In the genomic region with DNA sequence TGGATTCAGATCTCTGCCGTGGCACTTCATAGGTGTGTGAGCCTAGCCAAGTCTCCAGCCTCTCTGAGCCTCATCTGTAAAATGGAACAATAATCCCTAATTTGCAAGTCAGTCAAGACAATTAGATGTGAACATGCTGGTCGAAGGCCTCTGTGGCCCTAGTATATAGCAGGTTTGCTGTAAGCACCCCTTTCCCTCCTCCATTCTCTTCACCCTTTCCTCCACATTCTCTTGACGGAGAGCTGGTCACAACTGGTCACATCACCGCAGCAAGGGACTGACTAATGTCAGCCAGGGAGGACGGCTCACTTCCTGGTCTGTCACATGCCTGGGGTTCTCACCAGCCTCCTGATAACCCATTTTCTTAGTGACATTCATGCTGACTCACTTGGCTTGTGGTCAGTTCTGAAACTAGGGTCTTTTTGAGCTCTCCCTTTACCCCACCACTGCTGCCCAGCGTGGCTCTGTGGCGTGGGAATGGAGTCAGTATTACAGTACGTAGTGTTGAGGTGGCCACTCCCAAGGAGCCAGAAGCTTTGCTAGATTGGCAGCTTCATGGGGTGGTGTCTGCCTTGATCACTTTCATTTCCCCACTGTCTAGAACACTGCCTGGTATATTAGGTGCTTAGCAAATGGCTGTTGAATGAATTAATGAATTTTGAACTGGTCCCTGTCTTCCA, we compare ENCODE assay signal across 1 cellular context.
TF ChIP-seq lines count a peak whose summit lies in the region.

No MANE protein-coding gene starts in this region.

TF ChIP-seq in K562, 482 proteins besides CTCF, POLR2A, EP300 and RAD21 (continued from another document and continues in another):
- TF ChIP-seq HBP1 (CRISPR knock-in tag; IDR thresholded peaks at IDR 0.05) = 0 out of 2 replicates have a peak, but pooled peaks have one; percentile 4
- TF ChIP-seq ZNF347 (CRISPR knock-in tag; IDR thresholded peaks at IDR 0.05; ENCODE audit: low read depth) = no peak
- no peak for TF ChIP-seq CBX1 (IDR thresholded peaks at IDR 0.05; ENCODE audit: low read depth)
- TF ChIP-seq MNT (conservative IDR thresholded peaks at IDR 0.05) = peak in 1 of 2 experiments; percentile 58; a peak in 2 of 4 replicates
- TF ChIP-seq BRD4 (IDR thresholded peaks at IDR 0.05) = 0 out of 2 replicates have a peak, but pooled peaks have one; percentile 50
- no peak for TF ChIP-seq ZNF551 (CRISPR knock-in tag; IDR thresholded peaks at IDR 0.05)
- TF ChIP-seq, protein P1, sequence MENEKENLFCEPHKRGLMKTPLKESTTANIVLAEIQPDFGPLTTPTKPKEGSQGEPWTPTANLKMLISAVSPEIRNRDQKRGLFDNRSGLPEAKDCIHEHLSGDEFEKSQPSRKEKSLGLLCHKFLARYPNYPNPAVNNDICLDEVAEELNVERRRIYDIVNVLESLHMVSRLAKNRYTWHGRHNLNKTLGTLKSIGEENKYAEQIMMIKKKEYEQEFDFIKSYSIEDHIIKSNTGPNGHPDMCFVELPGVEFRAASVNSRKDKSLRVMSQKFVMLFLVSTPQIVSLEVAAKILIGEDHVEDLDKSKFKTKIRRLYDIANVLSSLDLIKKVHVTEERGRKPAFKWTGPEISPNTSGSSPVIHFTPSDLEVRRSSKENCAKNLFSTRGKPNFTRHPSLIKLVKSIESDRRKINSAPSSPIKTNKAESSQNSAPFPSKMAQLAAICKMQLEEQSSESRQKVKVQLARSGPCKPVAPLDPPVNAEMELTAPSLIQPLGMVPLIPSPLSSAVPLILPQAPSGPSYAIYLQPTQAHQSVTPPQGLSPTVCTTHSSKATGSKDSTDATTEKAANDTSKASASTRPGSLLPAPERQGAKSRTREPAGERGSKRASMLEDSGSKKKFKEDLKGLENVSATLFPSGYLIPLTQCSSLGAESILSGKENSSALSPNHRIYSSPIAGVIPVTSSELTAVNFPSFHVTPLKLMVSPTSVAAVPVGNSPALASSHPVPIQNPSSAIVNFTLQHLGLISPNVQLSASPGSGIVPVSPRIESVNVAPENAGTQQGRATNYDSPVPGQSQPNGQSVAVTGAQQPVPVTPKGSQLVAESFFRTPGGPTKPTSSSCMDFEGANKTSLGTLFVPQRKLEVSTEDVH (IDR thresholded peaks at IDR 0.05; ENCODE audit: low read depth, partially characterized antibody) = no peak
- 0 out of 4 replicates have a peak, but pooled peaks of 1 of the 2 experiments have one; percentile 13 for TF ChIP-seq NRF1 (conservative IDR thresholded peaks at IDR 0.05 in 1 of 2, IDR thresholded peaks at IDR 0.05 in 1 of 2)
- TF ChIP-seq ESRRB (CRISPR knock-in tag; IDR thresholded peaks at IDR 0.05; ENCODE audit: borderline replicate concordance) = no peak
- TF ChIP-seq, protein P2, sequence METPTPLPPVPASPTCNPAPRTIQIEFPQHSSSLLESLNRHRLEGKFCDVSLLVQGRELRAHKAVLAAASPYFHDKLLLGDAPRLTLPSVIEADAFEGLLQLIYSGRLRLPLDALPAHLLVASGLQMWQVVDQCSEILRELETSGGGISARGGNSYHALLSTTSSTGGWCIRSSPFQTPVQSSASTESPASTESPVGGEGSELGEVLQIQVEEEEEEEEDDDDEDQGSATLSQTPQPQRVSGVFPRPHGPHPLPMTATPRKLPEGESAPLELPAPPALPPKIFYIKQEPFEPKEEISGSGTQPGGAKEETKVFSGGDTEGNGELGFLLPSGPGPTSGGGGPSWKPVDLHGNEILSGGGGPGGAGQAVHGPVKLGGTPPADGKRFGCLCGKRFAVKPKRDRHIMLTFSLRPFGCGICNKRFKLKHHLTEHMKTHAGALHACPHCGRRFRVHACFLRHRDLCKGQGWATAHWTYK (CRISPR knock-in tag; IDR thresholded peaks at IDR 0.05) = peak; percentile 75; the same call in 1 of the 2 replicates
- TF ChIP-seq CREM (IDR thresholded peaks at IDR 0.05; ENCODE audit: low read depth) = peak; percentile 47
- no peak for TF ChIP-seq RFX5 (IDR thresholded peaks at IDR 0.05; ENCODE audit: low read depth, low read length)
- no peak; the same call in 1 of the 2 replicates for TF ChIP-seq MEF2D (tag; conservative IDR thresholded peaks at IDR 0.05; ENCODE audit: low read depth)
- TF ChIP-seq, protein P3, sequence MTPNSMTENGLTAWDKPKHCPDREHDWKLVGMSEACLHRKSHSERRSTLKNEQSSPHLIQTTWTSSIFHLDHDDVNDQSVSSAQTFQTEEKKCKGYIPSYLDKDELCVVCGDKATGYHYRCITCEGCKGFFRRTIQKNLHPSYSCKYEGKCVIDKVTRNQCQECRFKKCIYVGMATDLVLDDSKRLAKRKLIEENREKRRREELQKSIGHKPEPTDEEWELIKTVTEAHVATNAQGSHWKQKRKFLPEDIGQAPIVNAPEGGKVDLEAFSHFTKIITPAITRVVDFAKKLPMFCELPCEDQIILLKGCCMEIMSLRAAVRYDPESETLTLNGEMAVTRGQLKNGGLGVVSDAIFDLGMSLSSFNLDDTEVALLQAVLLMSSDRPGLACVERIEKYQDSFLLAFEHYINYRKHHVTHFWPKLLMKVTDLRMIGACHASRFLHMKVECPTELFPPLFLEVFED (CRISPR knock-in tag; conservative IDR thresholded peaks at IDR 0.05) = no peak
- no peak for TF ChIP-seq ZNF780A (CRISPR knock-in tag; IDR thresholded peaks at IDR 0.05)
- TF ChIP-seq, protein P4, sequence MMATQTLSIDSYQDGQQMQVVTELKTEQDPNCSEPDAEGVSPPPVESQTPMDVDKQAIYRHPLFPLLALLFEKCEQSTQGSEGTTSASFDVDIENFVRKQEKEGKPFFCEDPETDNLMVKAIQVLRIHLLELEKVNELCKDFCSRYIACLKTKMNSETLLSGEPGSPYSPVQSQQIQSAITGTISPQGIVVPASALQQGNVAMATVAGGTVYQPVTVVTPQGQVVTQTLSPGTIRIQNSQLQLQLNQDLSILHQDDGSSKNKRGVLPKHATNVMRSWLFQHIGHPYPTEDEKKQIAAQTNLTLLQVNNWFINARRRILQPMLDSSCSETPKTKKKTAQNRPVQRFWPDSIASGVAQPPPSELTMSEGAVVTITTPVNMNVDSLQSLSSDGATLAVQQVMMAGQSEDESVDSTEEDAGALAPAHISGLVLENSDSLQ (IDR thresholded peaks at IDR 0.05) = peak; percentile 66
- no peak for TF ChIP-seq PTBP1 (IDR thresholded peaks at IDR 0.05; ENCODE audit: low read depth, low read length)
- no peak for TF ChIP-seq TCF7 (IDR thresholded peaks at IDR 0.05; ENCODE audit: borderline replicate concordance)
- no peak for TF ChIP-seq SMAD1 (IDR thresholded peaks at IDR 0.05; ENCODE audit: low read depth, low read length, partially characterized antibody)
- TF ChIP-seq, protein P5, sequence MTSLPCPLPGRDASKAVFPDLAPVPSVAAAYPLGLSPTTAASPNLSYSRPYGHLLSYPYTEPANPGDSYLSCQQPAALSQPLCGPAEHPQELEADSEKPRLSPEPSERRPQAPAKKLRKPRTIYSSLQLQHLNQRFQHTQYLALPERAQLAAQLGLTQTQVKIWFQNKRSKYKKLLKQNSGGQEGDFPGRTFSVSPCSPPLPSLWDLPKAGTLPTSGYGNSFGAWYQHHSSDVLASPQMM (CRISPR knock-in tag; IDR thresholded peaks at IDR 0.05) = no peak
- TF ChIP-seq ILF3 (IDR thresholded peaks at IDR 0.05; ENCODE audit: borderline replicate concordance) = no peak
- TF ChIP-seq HMG20B (CRISPR knock-in tag; IDR thresholded peaks at IDR 0.05) = no peak
- peak; percentile 74 to 86; a peak in 3 of 4 replicates for TF ChIP-seq KDM1A (IDR thresholded peaks at IDR 0.05)
- TF ChIP-seq RFX1 (IDR thresholded peaks at IDR 0.05) = no peak
- peak; percentile 73 for TF ChIP-seq TAF7 (tag; IDR thresholded peaks at IDR 0.05)
- TF ChIP-seq ZBTB40 (IDR thresholded peaks at IDR 0.05) = no peak
- TF ChIP-seq ZBTB40 (CRISPR knock-in tag; IDR thresholded peaks at IDR 0.05) = no peak
- TF ChIP-seq MCM3 (IDR thresholded peaks at IDR 0.05) = no peak
- TF ChIP-seq, protein P6, sequence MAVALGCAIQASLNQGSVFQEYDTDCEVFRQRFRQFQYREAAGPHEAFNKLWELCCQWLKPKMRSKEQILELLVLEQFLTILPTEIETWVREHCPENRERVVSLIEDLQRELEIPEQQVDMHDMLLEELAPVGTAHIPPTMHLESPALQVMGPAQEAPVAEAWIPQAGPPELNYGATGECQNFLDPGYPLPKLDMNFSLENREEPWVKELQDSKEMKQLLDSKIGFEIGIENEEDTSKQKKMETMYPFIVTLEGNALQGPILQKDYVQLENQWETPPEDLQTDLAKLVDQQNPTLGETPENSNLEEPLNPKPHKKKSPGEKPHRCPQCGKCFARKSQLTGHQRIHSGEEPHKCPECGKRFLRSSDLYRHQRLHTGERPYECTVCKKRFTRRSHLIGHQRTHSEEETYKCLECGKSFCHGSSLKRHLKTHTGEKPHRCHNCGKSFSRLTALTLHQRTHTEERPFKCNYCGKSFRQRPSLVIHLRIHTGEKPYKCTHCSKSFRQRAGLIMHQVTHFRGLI (CRISPR knock-in tag; IDR thresholded peaks at IDR 0.05) = 0 out of 2 replicates have a peak, but pooled peaks have one; percentile 29
- no peak for TF ChIP-seq ZNF717 (CRISPR knock-in tag; IDR thresholded peaks at IDR 0.05)
- no peak for TF ChIP-seq ETS2 (tag; IDR thresholded peaks at IDR 0.05; ENCODE audit: borderline replicate concordance, poor library complexity, severe bottlenecking)
- no peak for TF ChIP-seq MTA2 (IDR thresholded peaks at IDR 0.05; ENCODE audit: low read depth)
- 0 out of 2 replicates have a peak, but pooled peaks have one; percentile 30 for TF ChIP-seq CTBP1 (IDR thresholded peaks at IDR 0.05; ENCODE audit: borderline replicate concordance)
- no peak for TF ChIP-seq ZNF354B (CRISPR knock-in tag; IDR thresholded peaks at IDR 0.05)
- no peak for TF ChIP-seq XRCC3 (IDR thresholded peaks at IDR 0.05)
- no peak for TF ChIP-seq SIX5 (IDR thresholded peaks at IDR 0.05; ENCODE audit: borderline replicate concordance in 1 of 2, insufficient read depth in 1 of 2, low read depth in 1 of 2, low read length in 2 of 2)
